ENCODE assay signal across 13 cellular contexts in genomic region chr17:28133562-28133970, GRCh38.
DNase-seq lines count a peak whose midpoint lies in the region; FAIRE-seq and TF ChIP-seq lines count a peak whose summit lies in the region.
"Had no signal": no experiment of that assay in that cellular context is flagged by ENCODE, and none has a peak within 500 bp of the region (broad histone marks: within the 10 kb centered on the region; RNA-seq: fewer than 3 reads in every experiment).

No MANE protein-coding gene starts in this region.

- peaks cover 13% of the 10 kb centered on the region for H3K36me3 ChIP-seq in astrocyte (ENCODE audit: insufficient read depth, low read length)

- FAIRE-seq in astrocyte (lab: Jason Lieb, UNC), result peak; percentile 82
- FAIRE-seq: frontal cortex had no signal

- H3K9me3 Mint-ChIP-seq in astrocyte (ENCODE audit: unreplicated experiment), result no peaks in the 10 kb centered on the region

- peaks cover 4% of the 10 kb centered on the region for H3K36me3 Mint-ChIP-seq in astrocyte (ENCODE audit: low read depth, unreplicated experiment)

- H3K27me3 Mint-ChIP-seq in astrocyte (ENCODE audit: low read depth, unreplicated experiment), result no peaks in the 10 kb centered on the region
- H3K27me3 Mint-ChIP-seq: T-helper 17 cell had no signal

- no peak overlapping the region for H2AFZ ChIP-seq in astrocyte (ENCODE audit: low read depth, low read length)

- H3K9me3 ChIP-seq in astrocyte (ENCODE audit: insufficient read depth, low read depth, low read length), result no peaks in the 10 kb centered on the region

- peak overlapping the region; percentile 45 for H3K4me2 ChIP-seq in astrocyte (ENCODE audit: low read length)

- H3K4me1 ChIP-seq in astrocyte (ENCODE audit: insufficient read depth, low read length), result peaks cover 9% of the 10 kb centered on the region

- peaks cover 9% of the 10 kb centered on the region for H3K4me1 Mint-ChIP-seq in astrocyte (ENCODE audit: low read depth, unreplicated experiment)

- H3K9ac ChIP-seq in astrocyte (ENCODE audit: low read length), result peak overlapping the region; percentile 29

- H4K20me1 ChIP-seq in astrocyte (ENCODE audit: insufficient read depth, low read length), result no peaks in the 10 kb centered on the region

- H3K4me3 ChIP-seq in HFF-Myc (replicated peaks; ENCODE audit: low read depth, low read length), result no peak overlapping the region
- no peak overlapping the region for H3K4me3 ChIP-seq in astrocyte (ENCODE audit: insufficient read depth, low read depth, low read length)
- H3K4me3 ChIP-seq: cardiac muscle cell had no signal

- DNase-seq in AG08396 (ENCODE audit: low spot score) (peak; percentile 15), HFF-Myc (ENCODE audit: extremely low read depth, low read depth) (peak; percentile 27), astrocyte (ENCODE audit: low read depth) (peak; percentile 86), hepatic stellate cell (ENCODE audit: low spot score) (peak; percentile 16), NOMO-1 treated with dmso at 0.1 percent for 144 hours (lab: John Stamatoyannopoulos, UW; ENCODE audit: unreplicated experiment) (no peak), NCI-H82 (lab: John Stamatoyannopoulos, UW) (no peak), HuH-7 (ENCODE audit: low spot score) (no peak), DMS 273 (lab: John Stamatoyannopoulos, UW; ENCODE audit: unreplicated experiment) (no peak)
- DNase-seq: COR-L47, nucleus accumbens, T-helper 17 cell had no signal

- no peaks in the 10 kb centered on the region for H3K79me2 ChIP-seq in astrocyte (ENCODE audit: insufficient read depth, low read length)

- H3K27ac Mint-ChIP-seq in astrocyte (ENCODE audit: unreplicated experiment), result peak overlapping the region; percentile 70
- H3K27ac Mint-ChIP-seq: T-helper 17 cell had no signal

- H3K27me3 ChIP-seq in astrocyte (ENCODE audit: insufficient read depth, low read length), result no peaks in the 10 kb centered on the region
- H3K27me3 ChIP-seq: cardiac muscle cell had no signal

- H3K4me3 Mint-ChIP-seq in astrocyte (ENCODE audit: unreplicated experiment), result no peak overlapping the region
- H3K4me3 Mint-ChIP-seq: T-helper 17 cell had no signal

- peak overlapping the region; percentile 84 for H3K27ac ChIP-seq in astrocyte (ENCODE audit: low read depth, low read length)
- H3K27ac ChIP-seq: cardiac muscle cell had no signal

- TF ChIP-seq CTCF in HFF-Myc (IDR thresholded peaks at IDR 0.05; ENCODE audit: low read depth, low read length, missing control alignments) (no peak), astrocyte (IDR thresholded peaks at IDR 0.05; ENCODE audit: insufficient read depth, low read depth, low read length) (no peak)

Comparison
In these comparisons a context has a peak if more than half of its experiments do, and no peak if none do; other contexts are left out.
1. DNase-seq: peak in AG08396 (single experiment), HFF-Myc (single experiment), astrocyte (single experiment) and hepatic stellate cell (single experiment); none in NOMO-1 treated with dmso at 0.1 percent for 144 hours (single experiment), NCI-H82 (single experiment), HuH-7 (single experiment) and DMS 273 (single experiment).